ENCODE assay signal across 9 cellular contexts in genomic region chr17:81261096-81261495, GRCh38.
"Had no signal": no experiment of that assay in that cellular context is flagged by ENCODE, and none has a peak within 500 bp of the region (broad histone marks: within the 10 kb centered on the region; RNA-seq: fewer than 3 reads in every experiment).

No MANE protein-coding gene starts in this region.

- H3K36me3 Mint-ChIP-seq: IgD-negative memory B cell had no signal

- H3K27ac Mint-ChIP-seq: GM23338, H9, HFFc6, IgD-negative memory B cell had no signal

- H3K27ac ChIP-seq: HL-60, KMS-11 had no signal

- H3K4me2 ChIP-seq: GM23338, KMS-11 had no signal

- DNase-seq: H9, HCEC 1CT, HFFc6, Karpas-422, KBM-7 had no signal

- H3K4me3 ChIP-seq: GM23338 had no signal

- H2AFZ ChIP-seq: GM23338 had no signal

- H3K27me3 Mint-ChIP-seq: IgD-negative memory B cell had no signal

- H3K9me3 Mint-ChIP-seq: GM23338, H9, HFFc6, IgD-negative memory B cell had no signal

- H3K9ac ChIP-seq: KMS-11 had no signal

- H3K4me1 Mint-ChIP-seq: GM23338, H9 had no signal

- H3K4me3 Mint-ChIP-seq: GM23338, H9, HFFc6 had no signal
